Comparison of ENCODE assay signal across 1 cellular context in the genomic region with DNA sequence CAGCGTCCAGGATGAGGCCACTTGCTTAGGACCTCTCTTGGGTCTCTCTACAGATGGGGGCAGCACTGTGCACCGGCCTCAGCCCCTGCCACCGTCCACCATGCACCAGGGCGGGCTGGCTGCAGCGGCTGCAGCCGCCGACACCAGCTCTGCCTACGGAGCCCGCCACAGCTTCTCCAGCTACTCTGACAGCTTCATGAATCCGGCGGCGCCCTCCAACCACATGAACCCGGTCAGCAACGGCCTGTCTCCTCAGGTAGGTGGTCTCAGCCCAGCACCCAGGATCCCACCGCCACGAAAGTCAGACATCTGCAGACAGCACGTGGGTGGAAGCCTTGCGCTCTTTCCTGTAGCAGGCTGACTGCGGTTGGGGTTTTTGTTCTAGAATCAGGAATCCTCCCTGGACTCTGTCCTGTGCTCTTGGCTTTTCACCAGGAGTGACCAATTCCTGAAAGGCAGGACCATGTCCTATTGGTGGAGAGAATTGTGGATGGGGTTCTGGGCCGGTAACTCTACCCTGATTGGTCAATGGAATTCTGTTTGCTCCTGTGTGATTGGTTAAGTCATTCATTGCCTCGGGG.
A peak's percentile ranks its signal among the peaks of the same experiment; 100 is the strongest.
TF ChIP-seq lines count a peak whose summit lies in the region.

No MANE protein-coding gene starts in this region.

TF ChIP-seq in endothelial cell of umbilical vein, 7 proteins besides CTCF, POLR2A, EP300 and RAD21:
- TF ChIP-seq GATA2 (IDR thresholded peaks at IDR 0.05; ENCODE audit: insufficient read depth, insufficient read length, low read depth, low read length) = no peak
- no peak for TF ChIP-seq MAX (IDR thresholded peaks at IDR 0.05; ENCODE audit: insufficient read depth, insufficient read length)
- peak; percentile 85 for TF ChIP-seq EZH2 (IDR thresholded peaks at IDR 0.05; ENCODE audit: borderline replicate concordance, low read depth, low read length, severe bottlenecking)
- no peak for TF ChIP-seq POLR2AphosphoS5 (IDR thresholded peaks at IDR 0.05; ENCODE audit: insufficient read depth, low read depth, low read length)
TF ChIP-seq in endothelial cell of umbilical vein: peak in this region for 1.
